In genomic region chr6:138508676-138508988, GRCh38 we compare ENCODE assay signal across 14 cellular contexts. TPM values are rescaled to one million over a fixed set of nuclear protein-coding genes. Genes with fewer than 3 reads are reported as not detected.
A peak's percentile ranks its signal among the peaks of the same experiment; 100 is the strongest.
DNase-seq lines count a peak whose midpoint lies in the region; ATAC-seq and TF ChIP-seq lines count a peak whose summit lies in the region.
"Had no signal": no experiment of that assay in that cellular context is flagged by ENCODE, and none has a peak within 500 bp of the region (broad histone marks: within the 10 kb centered on the region; RNA-seq: fewer than 3 reads in every experiment).

No MANE protein-coding gene starts in this region.

- H2BK120ac ChIP-seq in mesenchymal stem cell (ENCODE audit: low read depth, low read length), result no peak overlapping the region

- H3K4me1 ChIP-seq in mesenchymal stem cell (ENCODE audit: control insufficient read depth, insufficient read depth, low read depth, low read length), result peaks cover 6% of the 10 kb centered on the region
- H3K4me1 ChIP-seq in transverse colon, result peaks cover 14 to 50% (median 25%) of the 10 kb centered on the region in 4 donors
- H3K4me1 ChIP-seq: BE2C had no signal

- H3K4me2 ChIP-seq in mesenchymal stem cell (ENCODE audit: low read length, poor library complexity, severe bottlenecking), result no peak overlapping the region

- no peak overlapping the region for H4K8ac ChIP-seq in mesenchymal stem cell (ENCODE audit: low read length)

- intact Hi-C loops in transverse colon (cut with DNase I; ENCODE audit: low total_unique reads), result loop anchor here (10.0 kb wide), 1 partner anchor 394 kb away; no protein-coding TSS in a partner anchor
- intact Hi-C loops in natural killer cell (cut with micrococcal nuclease), result no loop called here

- no peak overlapping the region for H3K4ac ChIP-seq in mesenchymal stem cell (ENCODE audit: low read depth in 1 of 2, low read length in 2 of 2)

- H3K9me3 Mint-ChIP-seq in glutamatergic neuron (ENCODE audit: unreplicated experiment) (peaks cover 6% of the 10 kb centered on the region), natural killer cell (no peaks in the 10 kb centered on the region), nephron progenitor cell (no peaks in the 10 kb centered on the region)
- H3K9me3 Mint-ChIP-seq: CD4-positive, alpha-beta memory T cell; HFFc6 had no signal

- H3K27me3 ChIP-seq in WERI-Rb-1 (ENCODE audit: insufficient read depth, low read depth, severe bottlenecking) (no peaks in the 10 kb centered on the region), mesenchymal stem cell (ENCODE audit: control insufficient read depth in 1 of 2, insufficient read depth in 1 of 2, low read length in 2 of 2) (no peaks in the 10 kb centered on the region), transverse colon (no peaks in the 10 kb centered on the region)

- ATAC-seq in natural killer cell, result no peak

- H3K27me3 Mint-ChIP-seq in glutamatergic neuron (ENCODE audit: unreplicated experiment), result peaks cover 5% of the 10 kb centered on the region
- peaks cover 8 to 35% of the 10 kb centered on the region in 2 donors for H3K27me3 Mint-ChIP-seq in natural killer cell (ENCODE audit: low read depth in 2 of 2)
- H3K27me3 Mint-ChIP-seq in nephron progenitor cell (ENCODE audit: low read depth, poor library complexity), result peaks cover 4% of the 10 kb centered on the region

- no peaks in the 10 kb centered on the region for H3K9me3 ChIP-seq in WERI-Rb-1 (ENCODE audit: severe bottlenecking)
- H3K9me3 ChIP-seq in mesenchymal stem cell (ENCODE audit: control insufficient read depth, low read length), result no peaks in the 10 kb centered on the region
- no peaks in the 10 kb centered on the region for H3K9me3 ChIP-seq in transverse colon
- H3K9me3 ChIP-seq: A549, BE2C had no signal

- no peak overlapping the region for H2BK12ac ChIP-seq in mesenchymal stem cell (ENCODE audit: low read length in 2 of 2)

- peaks cover 15% of the 10 kb centered on the region for H3K79me1 ChIP-seq in mesenchymal stem cell (replicated peaks; ENCODE audit: low read length, poor library complexity, severe bottlenecking)

- no peak overlapping the region for H2BK5ac ChIP-seq in mesenchymal stem cell (ENCODE audit: low read depth, low read length, poor library complexity, severe bottlenecking)

- H2AK5ac ChIP-seq in mesenchymal stem cell (ENCODE audit: low read length, severe bottlenecking), result no peak overlapping the region

- WGBS in mesenchymal stem cell, result 98% methylated on average over 1 of the region's 2 CpGs
- WGBS in transverse colon (ENCODE audit: low coverage in 1 of 2), 2 donors, result 77 to 79% methylated on average over 2 of the region's 2 CpGs

- in situ Hi-C loops in transverse colon (cut with MboI; ENCODE audit: low pct_ligation_motif_present in 1 of 4, low pct_unique_long_range_greater_than_20kb in 1 of 4, low sequenced_read_pairs in 3 of 4), result loop anchor here in 1 of 4 donors (25.0 kb wide), 1 partner anchor 396 kb away; the partner anchor contains the start of gene PERP

- H3K14ac ChIP-seq in mesenchymal stem cell (ENCODE audit: low read length in 2 of 2), result no peak overlapping the region

- H3K9ac ChIP-seq in mesenchymal stem cell (ENCODE audit: low read length), result peak overlapping the region; percentile 35

- no peak for TF ChIP-seq EP300 in transverse colon (IDR thresholded peaks at IDR 0.05; ENCODE audit: low read depth)

- no peak overlapping the region for H3K18ac ChIP-seq in mesenchymal stem cell (ENCODE audit: low read depth in 1 of 2, low read length in 2 of 2)

- H3K36me3 Mint-ChIP-seq in glutamatergic neuron (ENCODE audit: unreplicated experiment) (no peaks in the 10 kb centered on the region), natural killer cell (no peaks in the 10 kb centered on the region), nephron progenitor cell (ENCODE audit: low read depth) (no peaks in the 10 kb centered on the region)
- H3K36me3 Mint-ChIP-seq: CD4-positive, alpha-beta memory T cell had no signal

- H2AFZ ChIP-seq in mesenchymal stem cell (ENCODE audit: low read depth, low read length), result no peak overlapping the region

- H3K4me3 ChIP-seq in WERI-Rb-1 (ENCODE audit: low read depth, low read length), result no peak overlapping the region
- no peak overlapping the region for H3K4me3 ChIP-seq in mesenchymal stem cell (ENCODE audit: insufficient read depth in 1 of 2, low read depth in 1 of 2, low read length in 2 of 2)
- no peak overlapping the region for H3K4me3 ChIP-seq in transverse colon
- H3K4me3 ChIP-seq: A549 had no signal

- H3K4me3 Mint-ChIP-seq in glutamatergic neuron (ENCODE audit: unreplicated experiment) (peak overlapping the region; percentile 1), natural killer cell (no peak overlapping the region), nephron progenitor cell (no peak overlapping the region)
- H3K4me3 Mint-ChIP-seq: CD4-positive, alpha-beta memory T cell; HFFc6 had no signal

- no peak overlapping the region for H4K91ac ChIP-seq in mesenchymal stem cell (ENCODE audit: low read length)

- no peak for TF ChIP-seq POLR2A in transverse colon (IDR thresholded peaks at IDR 0.05)

- DNase-seq in WERI-Rb-1, result no peak
- no peak for DNase-seq in glutamatergic neuron
- DNase-seq in mesenchymal stem cell, result no peak
- no peak for DNase-seq in transverse colon
- no peak for DNase-seq in activated CD8-positive, alpha-beta memory T cell treated with anti-CD3 and anti-CD28 coated beads, Interleukin-2, amount 50 U/mL, for 4 hours
- DNase-seq in natural killer cell, result no peak
- no peak for DNase-seq in nephron progenitor cell
- DNase-seq: BE2C, DMS79 treated with DMSO at 0.1 percent for 48 hours, HCEC 1CT had no signal

- H2BK15ac ChIP-seq in mesenchymal stem cell (ENCODE audit: low read depth, poor library complexity, severe bottlenecking), result no peak overlapping the region

- H3K27ac ChIP-seq in WERI-Rb-1, result peak overlapping the region; percentile 9; the same call in 1 of the 2 replicates
- no peak overlapping the region for H3K27ac ChIP-seq in mesenchymal stem cell (ENCODE audit: low read length, poor library complexity, severe bottlenecking)
- H3K27ac ChIP-seq in transverse colon, result peak overlapping the region; percentile 50 to 66 (median 55)
- H3K27ac ChIP-seq: C4-2B had no signal

- H3K23ac ChIP-seq in mesenchymal stem cell (ENCODE audit: low read length in 2 of 2), result no peak overlapping the region

- H3K27ac Mint-ChIP-seq in glutamatergic neuron (ENCODE audit: unreplicated experiment) (peak overlapping the region; percentile 2), natural killer cell (no peak overlapping the region), nephron progenitor cell (no peak overlapping the region)
- H3K27ac Mint-ChIP-seq: CD4-positive, alpha-beta memory T cell; HFFc6 had no signal

- H3K4me1 Mint-ChIP-seq in glutamatergic neuron (ENCODE audit: low read depth, unreplicated experiment), result peaks cover 56% of the 10 kb centered on the region
- no peaks in the 10 kb centered on the region for H3K4me1 Mint-ChIP-seq in natural killer cell
- peaks cover 21% of the 10 kb centered on the region for H3K4me1 Mint-ChIP-seq in nephron progenitor cell

- TF ChIP-seq CTCF in WERI-Rb-1 (IDR thresholded peaks at IDR 0.05; ENCODE audit: low read depth, low read length), result no peak
- TF ChIP-seq CTCF in glutamatergic neuron (IDR thresholded peaks at IDR 0.05; ENCODE audit: partially characterized antibody, unreplicated experiment), result no peak
- TF ChIP-seq CTCF in transverse colon (IDR thresholded peaks at IDR 0.05), result no peak
- no peak for TF ChIP-seq CTCF in natural killer cell (IDR thresholded peaks at IDR 0.05)
- no peak for TF ChIP-seq CTCF in nephron progenitor cell (IDR thresholded peaks at IDR 0.05)

- H3K36me3 ChIP-seq in WERI-Rb-1 (no peaks in the 10 kb centered on the region), mesenchymal stem cell (ENCODE audit: control insufficient read depth in 1 of 2, insufficient read depth in 2 of 2, low read depth in 1 of 2, low read length in 2 of 2) (no peaks in the 10 kb centered on the region), transverse colon (no peaks in the 10 kb centered on the region)
- H3K36me3 ChIP-seq: BE2C had no signal

RNA-seq across cellular contexts. Expression of gene NHSL1, which starts 9.3 kb away (rescaled TPM):
- 57.8 TPM for total RNA-seq in glutamatergic neuron (ENCODE audit: unreplicated experiment)
- polyA plus RNA-seq in mesenchymal stem cell (2013, experiment 1 of 2), result 16.1 TPM
- 16.4 TPM for polyA plus RNA-seq in mesenchymal stem cell (2013, experiment 2 of 2)
- total RNA-seq in transverse colon, result 100 to 1,000 TPM in 2 of 4 donors, 10 to 100 TPM in 2; 73.2 to 117 (median 98.0) TPM
- under 1 TPM; 0.38 to 0.75 (median 0.68) TPM for total RNA-seq in natural killer cell
- polyA plus RNA-seq: CD4-positive, alpha-beta memory T cell had no signal

Comparison
In these comparisons a context has a peak if more than half of its experiments do, and no peak if none do; other contexts are left out.
1. RNA of gene NHSL1, which starts 9.3 kb away (total RNA-seq): 73.2 to 117 TPM in transverse colon and 57.8 TPM in glutamatergic neuron (single experiment); 0.38 to 0.75 TPM in natural killer cell; every median in the first group is over 10 times any median in the second.